14 cellular contexts compared by ENCODE assay signal in the genomic region with DNA sequence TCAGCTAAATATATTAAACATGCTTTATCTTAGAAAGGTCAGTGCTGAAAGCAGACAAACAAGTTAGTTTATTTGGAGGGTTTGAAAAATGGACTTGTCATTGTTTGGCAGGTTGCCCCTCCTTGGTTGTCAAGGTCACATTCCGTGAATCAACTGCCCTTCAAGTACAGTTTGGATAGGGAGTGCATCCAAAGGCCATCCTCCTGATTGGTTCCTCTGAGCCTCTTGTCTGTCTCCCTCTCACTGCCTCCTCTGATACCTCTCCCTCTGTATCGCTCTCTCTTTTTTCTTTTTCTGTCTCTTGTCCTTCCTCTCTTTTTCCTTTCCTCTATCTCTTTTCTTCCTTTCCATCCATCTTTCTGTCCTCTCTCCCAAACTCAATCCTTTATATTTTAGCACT. TPM values are rescaled to one million over a fixed set of nuclear protein-coding genes. Genes with fewer than 3 reads are reported as not detected.
DNase-seq lines count a peak whose midpoint lies in the region; ATAC-seq, FAIRE-seq and TF ChIP-seq lines count a peak whose summit lies in the region.
"Had no signal": no experiment of that assay in that cellular context is flagged by ENCODE, and none has a peak within 500 bp of the region (broad histone marks: within the 10 kb centered on the region; RNA-seq: fewer than 3 reads in every experiment).

No MANE protein-coding gene starts in this region.

- peaks cover 0 to 11% (median 0%) of the 10 kb centered on the region in 9 donors for H3K36me3 ChIP-seq in heart right ventricle
- H3K36me3 ChIP-seq: neutrophil had no signal

- ATAC-seq in WTC11 (peak; percentile 20), heart right ventricle (peak; percentile 44 to 79 (median 64)), sciatic nerve (peak; percentile 54), HG02938 (IDR thresholded peaks at IDR 0.05; ENCODE audit: unreplicated experiment) (no peak)

- no peak overlapping the region for H3K27ac Mint-ChIP-seq in WTC11
- H3K27ac Mint-ChIP-seq: activated naive CD4-positive, alpha-beta T cell treated with anti-CD3 and anti-CD28 coated beads, Interleukin-2, amount 50 U/mL, for 24 hours; stimulated activated naive CD8-positive, alpha-beta T cell treated with anti-CD3 and anti-CD28 coated beads, Interleukin-15, Interleukin-2, amounts not matched to agents 100 ng/mL and 50 ng/mL, for 24 hours had no signal

- DNase-seq in HTR-8/SVneo (ENCODE audit: insufficient read length, low spot score), result no peak
- DNase-seq in WTC11 (ENCODE audit: low spot score), result no peak
- peak in 1 of 2 donors; percentile 70 for DNase-seq in heart right ventricle
- DNase-seq in sciatic nerve (ENCODE audit: low spot score), result no peak
- no peak for DNase-seq in head of caudate nucleus
- no peak for DNase-seq in NCI-H1694 treated with DMSO at 0.1 percent for 48 hours (lab: John Stamatoyannopoulos, UW)
- DNase-seq: activated CD4-positive, alpha-beta T cell treated with anti-CD3 and anti-CD28 coated beads for 4 hours; COR-L47; NCI-H1694; stimulated activated CD4-positive, alpha-beta T cell treated with anti-CD3 and anti-CD28 coated beads, Interleukin-2, amount 100 ng/mL, for 48 hours had no signal

- WGBS in heart right ventricle, 2 donors, result 23 to 35% methylated on average over 2 of the region's 2 CpGs

- H3K4me1 ChIP-seq in heart right ventricle, result peaks cover 4 to 86% (median 62%) of the 10 kb centered on the region in 9 donors

- POLR2A ChIA-PET in WTC11 (lab: Charles Lee), result no interaction called here

- no peak overlapping the region for H3K4me3 Mint-ChIP-seq in WTC11
- H3K4me3 Mint-ChIP-seq: activated naive CD4-positive, alpha-beta T cell treated with anti-CD3 and anti-CD28 coated beads, Interleukin-2, amount 50 U/mL, for 24 hours; stimulated activated naive CD8-positive, alpha-beta T cell treated with anti-CD3 and anti-CD28 coated beads, Interleukin-15, Interleukin-2, amounts not matched to agents 100 ng/mL and 50 ng/mL, for 24 hours had no signal

- intact Hi-C loops in heart right ventricle (cut with DNase I), result loop anchor here in 2 of 10 donors (10.0 kb wide), 2 partner anchors 50 to 110 kb away; partner anchors contain the start of gene ZC3H15 (in 1 of the 2)
- intact Hi-C loops in sciatic nerve (cut with DNase I), result no loop called here
- intact Hi-C loops in head of caudate nucleus (cut with DNase I), result loop anchor here (10.0 kb wide), 1 partner anchor 100 kb away; the partner anchor contains the start of gene FAM171B

- no peak overlapping the region for H3K4me3 ChIP-seq in heart right ventricle

- no peaks in the 10 kb centered on the region for H3K9me3 ChIP-seq in heart right ventricle
- H3K9me3 ChIP-seq: neutrophil had no signal

- no peaks in the 10 kb centered on the region for H3K27me3 Mint-ChIP-seq in WTC11 (ENCODE audit: low read depth)
- H3K27me3 Mint-ChIP-seq: activated naive CD4-positive, alpha-beta T cell treated with anti-CD3 and anti-CD28 coated beads, Interleukin-2, amount 50 U/mL, for 24 hours; stimulated activated naive CD8-positive, alpha-beta T cell treated with anti-CD3 and anti-CD28 coated beads, Interleukin-15, Interleukin-2, amounts not matched to agents 100 ng/mL and 50 ng/mL, for 24 hours had no signal

- no peaks in the 10 kb centered on the region for H3K27me3 ChIP-seq in heart right ventricle

- H3K9me3 Mint-ChIP-seq in WTC11, result no peaks in the 10 kb centered on the region
- H3K9me3 Mint-ChIP-seq: activated naive CD4-positive, alpha-beta T cell treated with anti-CD3 and anti-CD28 coated beads, Interleukin-2, amount 50 U/mL, for 24 hours; stimulated activated naive CD8-positive, alpha-beta T cell treated with anti-CD3 and anti-CD28 coated beads, Interleukin-15, Interleukin-2, amounts not matched to agents 100 ng/mL and 50 ng/mL, for 24 hours had no signal

- H3K27ac ChIP-seq in heart right ventricle, result peak overlapping the region in 9 of 10 donors; percentile 26 to 98 (median 74)
- H3K27ac ChIP-seq: neutrophil had no signal

- CTCF ChIA-PET in WTC11 (lab: Charles Lee), result no interaction called here

- TF ChIP-seq CTCF in WTC11 (IDR thresholded peaks at IDR 0.05), result no peak
- TF ChIP-seq CTCF in heart right ventricle (IDR thresholded peaks at IDR 0.05), result no peak

- peak; percentile 44 for FAIRE-seq in HTR-8/SVneo (lab: Jason Lieb, UNC)

- H3K36me3 Mint-ChIP-seq in WTC11, result no peaks in the 10 kb centered on the region
- H3K36me3 Mint-ChIP-seq: activated naive CD4-positive, alpha-beta T cell treated with anti-CD3 and anti-CD28 coated beads, Interleukin-2, amount 50 U/mL, for 24 hours had no signal

- H3K4me1 Mint-ChIP-seq in WTC11, result peaks cover 53% of the 10 kb centered on the region

TF ChIP-seq in WTC11, 78 proteins besides CTCF, POLR2A, EP300 and RAD21:
- no peak for TF ChIP-seq CDX4 (CRISPR knock-in tag; IDR thresholded peaks at IDR 0.05; ENCODE audit: borderline replicate concordance)
- no peak for TF ChIP-seq ATF1 (CRISPR knock-in tag; IDR thresholded peaks at IDR 0.05)
- TF ChIP-seq ZNF138 (CRISPR knock-in tag; conservative IDR thresholded peaks at IDR 0.05), result no peak
- TF ChIP-seq NFYB (CRISPR knock-in tag; conservative IDR thresholded peaks at IDR 0.05; ENCODE audit: low read depth), result no peak
- TF ChIP-seq STAT6 (CRISPR knock-in tag; conservative IDR thresholded peaks at IDR 0.05; ENCODE audit: low read depth), result no peak
- no peak for TF ChIP-seq ETV6 (CRISPR knock-in tag; IDR thresholded peaks at IDR 0.05)
- no peak for TF ChIP-seq RORB (CRISPR knock-in tag; IDR thresholded peaks at IDR 0.05)

RNA-seq across cellular contexts. Expression of gene ITGAV, which starts 5.4 kb away (rescaled TPM):
- 26.5 to 30.0 TPM (median 27.7 TPM) in 3 replicates for total RNA-seq in WTC11 (2021)
- 100 to 1,000 TPM; 153 to 292 (median 228) TPM for total RNA-seq in heart right ventricle
- 10 to 100 TPM; 17.2 to 43.2 TPM for polyA plus RNA-seq in heart right ventricle
- 106 TPM for total RNA-seq in sciatic nerve
